In the genomic region with DNA sequence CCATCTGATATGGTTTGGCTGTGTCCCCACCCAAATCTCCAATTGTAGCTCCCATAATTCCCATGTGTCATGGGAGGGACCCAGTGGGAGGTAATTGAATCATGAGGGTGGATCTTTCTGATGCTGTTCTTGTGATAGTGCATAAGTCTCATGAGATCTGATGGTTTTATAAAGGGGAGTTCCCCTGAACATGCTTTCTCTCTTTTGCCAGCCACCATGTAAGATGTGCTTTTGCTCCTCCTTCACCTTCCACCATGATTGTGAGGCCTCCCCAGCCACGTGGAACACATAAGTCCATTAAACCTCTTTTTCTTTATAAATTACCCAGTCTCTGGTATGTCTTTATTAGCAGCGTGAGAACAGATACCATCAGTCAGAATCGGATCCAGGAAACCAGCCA, we compare ENCODE assay signal across 4 cellular contexts. TPM values are rescaled to one million over a fixed set of nuclear protein-coding genes. Genes with fewer than 3 reads are reported as not detected.
"Had no signal": no experiment of that assay in that cellular context is flagged by ENCODE, and none has a peak within 500 bp of the region (broad histone marks: within the 10 kb centered on the region; RNA-seq: fewer than 3 reads in every experiment).

No MANE protein-coding gene starts in this region.

RNA-seq across cellular contexts. Expression of a gene that starts 2.5 kb away (rescaled TPM):
- total RNA-seq: M059J, MCF 10A, NCI-H460 had no signal

RNA-seq across cellular contexts. Expression of a gene that starts 30.7 kb away (rescaled TPM):
- total RNA-seq: LHCN-M2, M059J, MCF 10A had no signal
